Comparison of ENCODE assay signal across 8 cellular contexts in genomic region chr4:142719854-142720541, GRCh38.
DNase-seq lines count a peak whose midpoint lies in the region; ATAC-seq and TF ChIP-seq lines count a peak whose summit lies in the region.

No MANE protein-coding gene starts in this region.

- no peaks in the 10 kb centered on the region for H3K27me3 ChIP-seq in heart right ventricle
- H3K27me3 ChIP-seq in right atrium auricular region: no peaks in the 10 kb centered on the region

- H3K9me3 ChIP-seq in heart right ventricle (no peaks in the 10 kb centered on the region), right atrium auricular region (no peaks in the 10 kb centered on the region)

- DNase-seq in heart right ventricle: no peak
- DNase-seq in right atrium auricular region (ENCODE audit: low spot score): no peak
- peak; percentile 15 for DNase-seq in NCI-H345 (lab: John Stamatoyannopoulos, UW)
- peak; percentile 5 to 30 for DNase-seq in dermis microvascular lymphatic vessel endothelial cell (ENCODE audit: low read depth in 2 of 2)
- DNase-seq in retina: peak; percentile 3
- no peak for DNase-seq in NK-92 treated with Interleukin-12 subunit alpha and Interleukin-12 subunit beta, amount 100 ng/mL, for 24 hours (lab: John Stamatoyannopoulos, UW)

- H3K4me3 ChIP-seq in heart right ventricle: no peak overlapping the region
- no peak overlapping the region for H3K4me3 ChIP-seq in right atrium auricular region

- H3K27ac ChIP-seq in heart right ventricle: no peak overlapping the region
- H3K27ac ChIP-seq in right atrium auricular region: no peak overlapping the region

- ATAC-seq in heart right ventricle (no peak), GM21576 (IDR thresholded peaks at IDR 0.05; ENCODE audit: unreplicated experiment) (no peak), HG02938 (IDR thresholded peaks at IDR 0.05; ENCODE audit: unreplicated experiment) (no peak)

- WGBS in heart right ventricle, 2 donors: 60 to 69% methylated on average over 5 of the region's 5 CpGs

- TF ChIP-seq CTCF in heart right ventricle (IDR thresholded peaks at IDR 0.05) (peak; percentile 25 to 66 (median 55)), right atrium auricular region (IDR thresholded peaks at IDR 0.05) (peak in 1 of 2 donors; percentile 64)

- no peaks in the 10 kb centered on the region for H3K36me3 ChIP-seq in heart right ventricle
- H3K36me3 ChIP-seq in right atrium auricular region: no peaks in the 10 kb centered on the region

- intact Hi-C loops in heart right ventricle (cut with DNase I): loop anchor here in 8 of 10 donors (2.0 to 10.0 kb wide), 7 partner anchors 363 to 595 kb away; no protein-coding TSS in a partner anchor

- peaks cover 0 to 8% (median 0%) of the 10 kb centered on the region in 9 donors for H3K4me1 ChIP-seq in heart right ventricle
- no peaks in the 10 kb centered on the region for H3K4me1 ChIP-seq in right atrium auricular region

Comparison
In these comparisons a context has a peak if more than half of its experiments do, and no peak if none do; other contexts are left out.
1. DNase-seq: peak in NCI-H345 (single experiment), dermis microvascular lymphatic vessel endothelial cell (2 of 2) and retina (single experiment); none in heart right ventricle (0 of 2), right atrium auricular region (single experiment) and NK-92 treated with Interleukin-12 subunit alpha and Interleukin-12 subunit beta, amount 100 ng/mL, for 24 hours (single experiment).